8 cellular contexts compared by ENCODE assay signal in genomic region chr2:73233154-73233931, GRCh38. TPM values are rescaled to one million over a fixed set of nuclear protein-coding genes. Genes with fewer than 3 reads are reported as not detected.
A peak's percentile ranks its signal among the peaks of the same experiment; 100 is the strongest.
DNase-seq lines count a peak whose midpoint lies in the region; ATAC-seq, FAIRE-seq and TF ChIP-seq lines count a peak whose summit lies in the region.

PRADC1 (minus strand) TSS chr2:73233239; CDS start chr2:73233160, 79 bp downstream.

- WGBS in adrenal gland, 4 donors = 0% methylated on average over 11 to 67 of the region's 67 CpGs
- 0 to 1% (median 0%) methylated on average over 31 to 67 of the region's 67 CpGs for WGBS in heart left ventricle, 4 donors

- H3K9me3 Mint-ChIP-seq in T-cell = no peaks in the 10 kb centered on the region
- H3K9me3 Mint-ChIP-seq in type B pancreatic cell = no peaks in the 10 kb centered on the region

- H3K9me3 ChIP-seq in adrenal gland (replicated peaks in 1 of 3) = no peaks in the 10 kb centered on the region
- H3K9me3 ChIP-seq in heart left ventricle = no peaks in the 10 kb centered on the region

- CTCF ChIA-PET in T-cell (lab: Charles Lee) = interaction anchor here (0.5 to 1.8 kb wide), 11 partner anchors 16 to 603 kb away, joined by 3 to 19 read pairs (median 4); partner anchors contain the start of genes EGR4 (in 1 of the 2) and TPRKB (in 1 of the 2)

- ATAC-seq in HG02840 (IDR thresholded peaks at IDR 0.05; ENCODE audit: low FRiP score, unreplicated experiment) (peak; percentile 93), T-cell (replicated peaks in 1 of 4) (peak; percentile 82 to 85 (median 84)), heart left ventricle (peak; percentile 93 to 97 (median 96))

- H3K4me1 Mint-ChIP-seq in T-cell (peaks cover 37 to 39% (median 38%) of the 10 kb centered on the region in 3 donors), type B pancreatic cell (ENCODE audit: unreplicated experiment) (peaks cover 23% of the 10 kb centered on the region)

- H3K27me3 Mint-ChIP-seq in T-cell (no peaks in the 10 kb centered on the region), type B pancreatic cell (no peaks in the 10 kb centered on the region)

- POLR2A ChIA-PET in T-cell (lab: Charles Lee) = interaction anchor here (0.5 to 2.0 kb wide), 7 partner anchors 13 to 163 kb away, joined by 3 to 9 read pairs (median 4); partner anchors contain the start of genes ALMS1 (in 1 of the 2) and FBXO41 (in 1 of the 2)

- TF ChIP-seq CTCF in adrenal gland (IDR thresholded peaks at IDR 0.05) = no peak
- TF ChIP-seq CTCF in heart left ventricle (IDR thresholded peaks at IDR 0.05) = no peak
- TF ChIP-seq CTCF in type B pancreatic cell (conservative IDR thresholded peaks at IDR 0.05) = no peak

- TF ChIP-seq POLR2A in GM12891 (IDR thresholded peaks at IDR 0.05; ENCODE audit: low read depth, low read length) (peak; percentile 63; the same call in 1 of the 2 replicates), adrenal gland (IDR thresholded peaks at IDR 0.05) (peak; percentile 21 to 64), heart left ventricle (IDR thresholded peaks at IDR 0.05) (peak in 1 of 2 donors; percentile 85)

- peaks cover 26 to 41% of the 10 kb centered on the region in 2 donors for H3K4me1 ChIP-seq in adrenal gland (replicated peaks in 1 of 2)
- H3K4me1 ChIP-seq in heart left ventricle = peaks cover 0 to 43% (median 30%) of the 10 kb centered on the region in 12 donors

- DNase-seq in GM12891 (ENCODE audit: insufficient read length, low spot score) (peak; percentile 97), NCI-H1436 treated with DMSO at 0.1 percent for 48 hours (lab: John Stamatoyannopoulos, UW) (peak; percentile 96), T-cell (peak; percentile 81 to 97 (median 92)), adrenal gland (peak; percentile 98 to 100 (median 100)), heart left ventricle (peak; percentile 98 to 99 (median 99)), pons (ENCODE audit: low spot score) (peak; percentile 100), type B pancreatic cell (ENCODE audit: extremely low spot score, unreplicated experiment) (peak; percentile 98)

- peaks cover 4% of the 10 kb centered on the region for H3K36me3 Mint-ChIP-seq in T-cell
- no peaks in the 10 kb centered on the region for H3K36me3 Mint-ChIP-seq in type B pancreatic cell

- intact Hi-C loops in adrenal gland (cut with DNase I) = no loop called here
- intact Hi-C loops in heart left ventricle (cut with DNase I) = loop anchor here in 6 of 10 donors (2.0 to 5.0 kb wide), 2 partner anchors 154 to 163 kb away; partner anchors contain the start of genes ALMS1 (in 5 of the 6) and SFXN5 (in 1 of the 6)

- H3K4me3 Mint-ChIP-seq in T-cell = peak within 1 kb of the TSS; percentile 92 to 98 (median 95)
- peak within 1 kb of the TSS; percentile 99 for H3K4me3 Mint-ChIP-seq in type B pancreatic cell

- H3K36me3 ChIP-seq in adrenal gland (replicated peaks in 1 of 2) (peaks cover 0 to 11% of the 10 kb centered on the region in 2 donors), heart left ventricle (peaks cover 0 to 25% (median 21%) of the 10 kb centered on the region in 9 donors)

- peak; percentile 96 for FAIRE-seq in GM12891 (lab: Jason Lieb, UNC)

- H3K4me3 ChIP-seq in adrenal gland (peak within 1 kb of the TSS; percentile 38 to 95 (median 66)), heart left ventricle (peak within 1 kb of the TSS; percentile 60 to 92 (median 78))

- no peaks in the 10 kb centered on the region for H3K27me3 ChIP-seq in adrenal gland
- no peaks in the 10 kb centered on the region for H3K27me3 ChIP-seq in heart left ventricle

- peak within 1 kb of the TSS; percentile 77 to 96 for H3K27ac Mint-ChIP-seq in T-cell
- peak within 1 kb of the TSS; percentile 94 for H3K27ac Mint-ChIP-seq in type B pancreatic cell

- peak within 1 kb of the TSS; percentile 77 to 96 (median 89) for H3K27ac ChIP-seq in adrenal gland
- peak within 1 kb of the TSS; percentile 77 to 98 (median 94) for H3K27ac ChIP-seq in heart left ventricle

TF ChIP-seq in GM12891, 5 proteins besides CTCF, POLR2A, EP300 and RAD21:
- TF ChIP-seq POLR2AphosphoS5 (IDR thresholded peaks at IDR 0.05; ENCODE audit: low read depth, low read length) = peak; percentile 44; the same call in 1 of the 2 replicates
- TF ChIP-seq SPI1 (IDR thresholded peaks at IDR 0.05; ENCODE audit: low read depth, low read length) = no peak

RNA-seq across cellular contexts. Expression of gene PRADC1, which starts in this region (rescaled TPM):
- 9.5 TPM for polyA plus RNA-seq in GM12891 (2012; ENCODE audit: low read depth, missing spikeins)
- total RNA-seq in T-cell (1 to 10 TPM; 6.1 to 9.9 (median 6.4) TPM), adrenal gland (10 to 100 TPM; 24.4 to 76.3 (median 33.3) TPM), heart left ventricle (100 to 1,000 TPM in 2 of 9 donors, 10 to 100 TPM in 7; 57.2 to 153 (median 85.1) TPM), type B pancreatic cell (ENCODE audit: low replicate concordance) (16.3 and 19.6 TPM in 2 replicates)
- polyA plus RNA-seq in adrenal gland (10 to 100 TPM; 37.9 to 65.8 (median 63.2) TPM), heart left ventricle (100 to 1,000 TPM in 1 of 2 donors, 10 to 100 TPM in 1; 90.8 to 155 TPM)

Comparison
In these comparisons a context has a peak if more than half of its experiments do, and no peak if none do; other contexts are left out.
1. Peak in every context shown above with its lines: DNase-seq, ATAC-seq, H3K4me3 ChIP-seq and H3K27ac ChIP-seq.
2. intact Hi-C loops: an anchor here in heart left ventricle (2.0 to 5.0 kb wide); none called in adrenal gland.